In the genomic region with DNA sequence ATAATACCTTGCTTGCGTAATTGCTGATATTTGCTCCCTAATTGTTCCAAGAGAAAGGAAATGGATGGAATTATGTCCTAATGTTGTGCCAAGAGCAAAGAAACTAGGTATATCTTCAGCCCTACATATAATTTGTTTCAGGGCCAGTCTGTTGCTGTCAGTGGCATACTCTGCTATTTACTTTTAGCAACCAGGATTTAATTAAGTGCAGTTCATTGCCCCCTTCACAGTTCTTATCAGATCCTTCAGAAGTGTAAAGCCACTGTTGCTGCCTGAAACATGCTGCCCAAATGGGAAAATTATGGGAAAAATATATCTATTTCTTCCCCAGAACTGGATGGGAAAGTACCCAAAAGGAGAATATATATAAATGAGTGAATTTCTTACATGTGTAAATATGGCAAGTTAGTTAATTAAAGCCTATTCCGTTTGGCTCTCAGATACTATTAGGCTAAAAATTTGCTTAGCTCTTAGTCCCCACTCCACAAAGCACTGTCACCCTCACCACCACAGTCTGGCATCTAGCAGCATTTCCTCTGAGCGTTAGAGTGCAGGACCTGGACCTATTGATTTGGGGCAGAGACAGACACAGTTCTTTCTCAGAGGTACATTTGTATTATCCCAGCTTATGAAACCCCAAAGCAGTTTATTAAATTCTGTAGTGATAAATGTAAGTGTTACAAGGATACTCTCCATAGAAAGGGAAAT, we compare ENCODE assay signal across 22 cellular contexts.
"Had no signal": no experiment of that assay in that cellular context is flagged by ENCODE, and none has a peak within 500 bp of the region (broad histone marks: within the 10 kb centered on the region; RNA-seq: fewer than 3 reads in every experiment).

No MANE protein-coding gene starts in this region.

- FAIRE-seq: kidney had no signal

- DNase-seq: activated CD4-positive, alpha-beta T cell treated with anti-CD3 and anti-CD28 coated beads for 48 hours; activated CD8-positive, alpha-beta memory T cell treated with anti-CD3 and anti-CD28 coated beads, Interleukin-2, amount 10 ng/mL, durations not matched to agents 7 days and 5 days; activated CD8-positive, alpha-beta T cell treated with anti-CD3 and anti-CD28 coated beads for 36 hours; activated gamma-delta T cell; activated T-cell treated with anti-CD3 and anti-CD28 coated beads for 4 hours; aorta; erythroblast; foreskin fibroblast; kidney; naive thymus-derived CD4-positive, alpha-beta T cell; posterior cingulate gyrus; retina; spleen; stimulated activated CD4-positive, alpha-beta T cell treated with anti-CD3 and anti-CD28 coated beads, Interleukin-4, amount 100 ng/mL, for 1 hour; stimulated activated naive CD4-positive, alpha-beta T cell; testis; trophoblast cell; uterus had no signal

- H3K27me3 Mint-ChIP-seq: activated CD8-positive, alpha-beta memory T cell treated with anti-CD3 and anti-CD28 coated beads, Interleukin-2, amount 10 ng/mL, durations not matched to agents 7 days and 5 days; activated CD8-positive, alpha-beta T cell treated with anti-CD3 and anti-CD28 coated beads for 36 hours; brain had no signal

- H3K4me3 Mint-ChIP-seq: activated CD8-positive, alpha-beta memory T cell treated with anti-CD3 and anti-CD28 coated beads, Interleukin-2, amount 10 ng/mL, durations not matched to agents 7 days and 5 days; activated CD8-positive, alpha-beta T cell treated with anti-CD3 and anti-CD28 coated beads for 36 hours; activated naive CD4-positive, alpha-beta T cell treated with anti-CD3 and anti-CD28 coated beads, Interleukin-2, amount 50 U/mL, for 24 hours; activated T-helper 1 cell treated with anti-CD3 and anti-CD28 coated beads, Interleukin-12 subunit alpha, Interleukin-12 subunit beta, Interleukin-2, Interleukin-4 antibody, amounts not matched to agents 30 ng/mL and 10 ng/mL and 1 ng/mL, durations not matched to agents 14 hours and 24 hours and 36 hours; brain; naive thymus-derived CD4-positive, alpha-beta T cell; neural progenitor cell had no signal

- H3K9me3 Mint-ChIP-seq: activated CD8-positive, alpha-beta T cell treated with anti-CD3 and anti-CD28 coated beads for 36 hours; activated naive CD4-positive, alpha-beta T cell treated with anti-CD3 and anti-CD28 coated beads, Interleukin-2, amount 50 U/mL, for 24 hours; activated T-helper 1 cell treated with anti-CD3 and anti-CD28 coated beads, Interleukin-12 subunit alpha, Interleukin-12 subunit beta, Interleukin-2, Interleukin-4 antibody, amounts not matched to agents 30 ng/mL and 10 ng/mL and 1 ng/mL, durations not matched to agents 14 hours and 24 hours and 36 hours; brain; naive thymus-derived CD4-positive, alpha-beta T cell; neural progenitor cell had no signal

- ATAC-seq: activated CD8-positive, alpha-beta memory T cell treated with anti-CD3 and anti-CD28 coated beads, Interleukin-2, amount 10 ng/mL, durations not matched to agents 7 days and 5 days; activated CD8-positive, alpha-beta T cell treated with anti-CD3 and anti-CD28 coated beads for 36 hours; naive thymus-derived CD4-positive, alpha-beta T cell had no signal

- H3K36me3 Mint-ChIP-seq: activated CD8-positive, alpha-beta memory T cell treated with anti-CD3 and anti-CD28 coated beads, Interleukin-2, amount 10 ng/mL, durations not matched to agents 7 days and 5 days; activated naive CD4-positive, alpha-beta T cell treated with anti-CD3 and anti-CD28 coated beads, Interleukin-2, amount 50 U/mL, for 24 hours; brain; naive thymus-derived CD4-positive, alpha-beta T cell; neural progenitor cell had no signal

- H3K4me1 Mint-ChIP-seq: activated CD8-positive, alpha-beta memory T cell treated with anti-CD3 and anti-CD28 coated beads, Interleukin-2, amount 10 ng/mL, durations not matched to agents 7 days and 5 days; activated naive CD4-positive, alpha-beta T cell treated with anti-CD3 and anti-CD28 coated beads, Interleukin-2, amount 50 U/mL, for 24 hours; naive thymus-derived CD4-positive, alpha-beta T cell; neural progenitor cell had no signal

- H3K27ac Mint-ChIP-seq: activated CD8-positive, alpha-beta memory T cell treated with anti-CD3 and anti-CD28 coated beads, Interleukin-2, amount 10 ng/mL, durations not matched to agents 7 days and 5 days; activated CD8-positive, alpha-beta T cell treated with anti-CD3 and anti-CD28 coated beads for 36 hours; activated naive CD4-positive, alpha-beta T cell treated with anti-CD3 and anti-CD28 coated beads, Interleukin-2, amount 50 U/mL, for 24 hours; activated T-helper 1 cell treated with anti-CD3 and anti-CD28 coated beads, Interleukin-12 subunit alpha, Interleukin-12 subunit beta, Interleukin-2, Interleukin-4 antibody, amounts not matched to agents 30 ng/mL and 10 ng/mL and 1 ng/mL, durations not matched to agents 14 hours and 24 hours and 36 hours; naive thymus-derived CD4-positive, alpha-beta T cell; neural progenitor cell had no signal
